18 cellular contexts compared by ENCODE assay signal in the genomic region with DNA sequence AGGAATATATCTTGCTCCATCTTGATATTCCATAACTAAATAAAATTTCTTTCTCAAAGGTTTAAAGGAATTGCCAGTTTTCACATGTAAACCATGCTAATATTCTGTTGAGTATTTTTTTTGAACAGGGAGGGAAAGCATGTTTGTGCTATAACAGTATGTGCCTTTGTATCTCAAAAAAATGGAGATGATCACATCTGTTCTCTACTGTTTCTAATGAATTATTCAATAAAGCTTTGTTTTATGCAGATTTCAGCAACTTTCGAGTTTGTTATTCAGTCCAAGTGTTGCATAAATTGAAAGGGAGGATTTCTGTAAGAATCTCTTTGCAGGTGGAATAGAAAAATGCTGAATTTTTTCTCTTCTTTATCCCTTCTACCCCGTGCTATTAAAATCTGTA. TPM values are rescaled to one million over a fixed set of nuclear protein-coding genes. Genes with fewer than 3 reads are reported as not detected.
DNase-seq lines count a peak whose midpoint lies in the region; ATAC-seq and TF ChIP-seq lines count a peak whose summit lies in the region.
"Had no signal": no experiment of that assay in that cellular context is flagged by ENCODE, and none has a peak within 500 bp of the region (broad histone marks: within the 10 kb centered on the region; RNA-seq: fewer than 3 reads in every experiment).

No MANE protein-coding gene starts in this region.

- peaks cover 24% of the 10 kb centered on the region for H3K36me3 Mint-ChIP-seq in WTC11
- H3K36me3 Mint-ChIP-seq: CD8-positive, alpha-beta T cell; IgD-negative memory B cell had no signal

- POLR2A ChIA-PET in WTC11 (lab: Charles Lee), result no interaction called here

- peak overlapping the region; percentile 10 for H3K27ac ChIP-seq in cingulate gyrus (ENCODE audit: low read depth, low read length)
- H3K27ac ChIP-seq in substantia nigra (ENCODE audit: low read depth, low read length, poor library complexity, severe bottlenecking), result peak overlapping the region; percentile 64
- H3K27ac ChIP-seq: C4-2B had no signal

- no peak for TF ChIP-seq CTCF in WTC11 (IDR thresholded peaks at IDR 0.05)

- ATAC-seq in WTC11 (no peak), HG03280 (IDR thresholded peaks at IDR 0.05; ENCODE audit: unreplicated experiment) (no peak), HG03571 (IDR thresholded peaks at IDR 0.05; ENCODE audit: unreplicated experiment) (no peak), GM21576 (IDR thresholded peaks at IDR 0.05; ENCODE audit: unreplicated experiment) (no peak)
- ATAC-seq: CD8-positive, alpha-beta T cell had no signal

- no peak for DNase-seq in WTC11 (ENCODE audit: low spot score)
- DNase-seq in medulla oblongata (ENCODE audit: extremely low spot score), result peak; percentile 3
- no peak for DNase-seq in substantia nigra (lab: John Stamatoyannopoulos, UW)
- DNase-seq in CD1c-positive myeloid dendritic cell (ENCODE audit: extremely low spot score), result no peak
- DNase-seq: BE2C; CD8-positive, alpha-beta T cell; COR-L47; DMS153; DMS79 treated with DMSO at 0.1 percent for 48 hours; EL; GOT3; H9 had no signal

- no peaks in the 10 kb centered on the region for H3K27me3 Mint-ChIP-seq in WTC11 (ENCODE audit: low read depth)
- H3K27me3 Mint-ChIP-seq: IgD-negative memory B cell had no signal

- peaks cover 11% of the 10 kb centered on the region for H3K4me1 Mint-ChIP-seq in WTC11

- H3K27ac Mint-ChIP-seq in WTC11, result peak overlapping the region; percentile 32; the same call in 1 of the 2 replicates
- H3K27ac Mint-ChIP-seq: CD8-positive, alpha-beta T cell; IgD-negative memory B cell had no signal

- no peak overlapping the region for H3K4me3 Mint-ChIP-seq in WTC11
- H3K4me3 Mint-ChIP-seq: CD8-positive, alpha-beta T cell; H9; IgD-negative memory B cell had no signal

- peaks cover 3% of the 10 kb centered on the region; the same call in 1 of the 2 replicates for H3K9me3 Mint-ChIP-seq in WTC11
- H3K9me3 Mint-ChIP-seq: CD8-positive, alpha-beta T cell; H9; IgD-negative memory B cell had no signal

- CTCF ChIA-PET in WTC11 (lab: Charles Lee), result no interaction called here

TF ChIP-seq in WTC11, 78 proteins besides CTCF, POLR2A, EP300 and RAD21:
- TF ChIP-seq, protein P1, sequence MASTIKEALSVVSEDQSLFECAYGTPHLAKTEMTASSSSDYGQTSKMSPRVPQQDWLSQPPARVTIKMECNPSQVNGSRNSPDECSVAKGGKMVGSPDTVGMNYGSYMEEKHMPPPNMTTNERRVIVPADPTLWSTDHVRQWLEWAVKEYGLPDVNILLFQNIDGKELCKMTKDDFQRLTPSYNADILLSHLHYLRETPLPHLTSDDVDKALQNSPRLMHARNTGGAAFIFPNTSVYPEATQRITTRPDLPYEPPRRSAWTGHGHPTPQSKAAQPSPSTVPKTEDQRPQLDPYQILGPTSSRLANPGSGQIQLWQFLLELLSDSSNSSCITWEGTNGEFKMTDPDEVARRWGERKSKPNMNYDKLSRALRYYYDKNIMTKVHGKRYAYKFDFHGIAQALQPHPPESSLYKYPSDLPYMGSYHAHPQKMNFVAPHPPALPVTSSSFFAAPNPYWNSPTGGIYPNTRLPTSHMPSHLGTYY (CRISPR knock-in tag; IDR thresholded peaks at IDR 0.05), result no peak
- TF ChIP-seq ZNF232 (CRISPR knock-in tag; IDR thresholded peaks at IDR 0.05), result no peak
- TF ChIP-seq NFE2L1 (CRISPR knock-in tag; IDR thresholded peaks at IDR 0.05), result no peak
- no peak for TF ChIP-seq ZNF219 (CRISPR knock-in tag; IDR thresholded peaks at IDR 0.05; ENCODE audit: borderline replicate concordance)
- TF ChIP-seq PRRX2 (CRISPR knock-in tag; IDR thresholded peaks at IDR 0.05), result no peak
- TF ChIP-seq, protein P2, sequence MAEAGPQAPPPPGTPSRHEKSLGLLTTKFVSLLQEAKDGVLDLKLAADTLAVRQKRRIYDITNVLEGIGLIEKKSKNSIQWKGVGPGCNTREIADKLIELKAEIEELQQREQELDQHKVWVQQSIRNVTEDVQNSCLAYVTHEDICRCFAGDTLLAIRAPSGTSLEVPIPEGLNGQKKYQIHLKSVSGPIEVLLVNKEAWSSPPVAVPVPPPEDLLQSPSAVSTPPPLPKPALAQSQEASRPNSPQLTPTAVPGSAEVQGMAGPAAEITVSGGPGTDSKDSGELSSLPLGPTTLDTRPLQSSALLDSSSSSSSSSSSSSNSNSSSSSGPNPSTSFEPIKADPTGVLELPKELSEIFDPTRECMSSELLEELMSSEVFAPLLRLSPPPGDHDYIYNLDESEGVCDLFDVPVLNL (CRISPR knock-in tag; IDR thresholded peaks at IDR 0.05; ENCODE audit: borderline replicate concordance, low read depth), result no peak
- no peak for TF ChIP-seq GABPB1 (CRISPR knock-in tag; IDR thresholded peaks at IDR 0.05)
- TF ChIP-seq JUN (CRISPR knock-in tag; IDR thresholded peaks at IDR 0.05), result no peak
- TF ChIP-seq KAT7 (CRISPR knock-in tag; IDR thresholded peaks at IDR 0.05; ENCODE audit: borderline replicate concordance), result no peak
- TF ChIP-seq, protein P3, sequence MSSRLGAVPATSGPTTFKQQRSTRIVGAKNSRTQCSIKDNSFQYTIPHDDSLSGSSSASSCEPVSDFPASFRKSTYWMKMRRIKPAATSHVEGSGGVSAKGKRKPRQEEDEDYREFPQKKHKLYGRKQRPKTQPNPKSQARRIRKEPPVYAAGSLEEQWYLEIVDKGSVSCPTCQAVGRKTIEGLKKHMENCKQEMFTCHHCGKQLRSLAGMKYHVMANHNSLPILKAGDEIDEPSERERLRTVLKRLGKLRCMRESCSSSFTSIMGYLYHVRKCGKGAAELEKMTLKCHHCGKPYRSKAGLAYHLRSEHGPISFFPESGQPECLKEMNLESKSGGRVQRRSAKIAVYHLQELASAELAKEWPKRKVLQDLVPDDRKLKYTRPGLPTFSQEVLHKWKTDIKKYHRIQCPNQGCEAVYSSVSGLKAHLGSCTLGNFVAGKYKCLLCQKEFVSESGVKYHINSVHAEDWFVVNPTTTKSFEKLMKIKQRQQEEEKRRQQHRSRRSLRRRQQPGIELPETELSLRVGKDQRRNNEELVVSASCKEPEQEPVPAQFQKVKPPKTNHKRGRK (CRISPR knock-in tag; IDR thresholded peaks at IDR 0.05; ENCODE audit: borderline replicate concordance), result no peak
- TF ChIP-seq, protein P4, sequence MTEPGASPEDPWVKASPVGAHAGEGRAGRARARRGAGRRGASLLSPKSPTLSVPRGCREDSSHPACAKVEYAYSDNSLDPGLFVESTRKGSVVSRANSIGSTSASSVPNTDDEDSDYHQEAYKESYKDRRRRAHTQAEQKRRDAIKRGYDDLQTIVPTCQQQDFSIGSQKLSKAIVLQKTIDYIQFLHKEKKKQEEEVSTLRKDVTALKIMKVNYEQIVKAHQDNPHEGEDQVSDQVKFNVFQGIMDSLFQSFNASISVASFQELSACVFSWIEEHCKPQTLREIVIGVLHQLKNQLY (CRISPR knock-in tag; IDR thresholded peaks at IDR 0.05), result no peak
- TF ChIP-seq, protein P5, sequence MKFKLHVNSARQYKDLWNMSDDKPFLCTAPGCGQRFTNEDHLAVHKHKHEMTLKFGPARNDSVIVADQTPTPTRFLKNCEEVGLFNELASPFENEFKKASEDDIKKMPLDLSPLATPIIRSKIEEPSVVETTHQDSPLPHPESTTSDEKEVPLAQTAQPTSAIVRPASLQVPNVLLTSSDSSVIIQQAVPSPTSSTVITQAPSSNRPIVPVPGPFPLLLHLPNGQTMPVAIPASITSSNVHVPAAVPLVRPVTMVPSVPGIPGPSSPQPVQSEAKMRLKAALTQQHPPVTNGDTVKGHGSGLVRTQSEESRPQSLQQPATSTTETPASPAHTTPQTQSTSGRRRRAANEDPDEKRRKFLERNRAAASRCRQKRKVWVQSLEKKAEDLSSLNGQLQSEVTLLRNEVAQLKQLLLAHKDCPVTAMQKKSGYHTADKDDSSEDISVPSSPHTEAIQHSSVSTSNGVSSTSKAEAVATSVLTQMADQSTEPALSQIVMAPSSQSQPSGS (CRISPR knock-in tag; IDR thresholded peaks at IDR 0.05; ENCODE audit: borderline replicate concordance, low read depth), result no peak
- no peak for TF ChIP-seq MXD4 (CRISPR knock-in tag; IDR thresholded peaks at IDR 0.05; ENCODE audit: borderline replicate concordance)
- TF ChIP-seq ZBTB21 (CRISPR knock-in tag; IDR thresholded peaks at IDR 0.05; ENCODE audit: borderline replicate concordance), result no peak
- TF ChIP-seq CREM (CRISPR knock-in tag; IDR thresholded peaks at IDR 0.05), result no peak
- no peak for TF ChIP-seq OVOL2 (CRISPR knock-in tag; IDR thresholded peaks at IDR 0.05; ENCODE audit: borderline replicate concordance)
- no peak for TF ChIP-seq GRHL2 (CRISPR knock-in tag; IDR thresholded peaks at IDR 0.05; ENCODE audit: insufficient replicate concordance, severe bottlenecking)
- no peak for TF ChIP-seq CREB1 (CRISPR knock-in tag; IDR thresholded peaks at IDR 0.05)
- no peak for TF ChIP-seq NR1H2 (CRISPR knock-in tag; IDR thresholded peaks at IDR 0.05)
- TF ChIP-seq, protein P6, sequence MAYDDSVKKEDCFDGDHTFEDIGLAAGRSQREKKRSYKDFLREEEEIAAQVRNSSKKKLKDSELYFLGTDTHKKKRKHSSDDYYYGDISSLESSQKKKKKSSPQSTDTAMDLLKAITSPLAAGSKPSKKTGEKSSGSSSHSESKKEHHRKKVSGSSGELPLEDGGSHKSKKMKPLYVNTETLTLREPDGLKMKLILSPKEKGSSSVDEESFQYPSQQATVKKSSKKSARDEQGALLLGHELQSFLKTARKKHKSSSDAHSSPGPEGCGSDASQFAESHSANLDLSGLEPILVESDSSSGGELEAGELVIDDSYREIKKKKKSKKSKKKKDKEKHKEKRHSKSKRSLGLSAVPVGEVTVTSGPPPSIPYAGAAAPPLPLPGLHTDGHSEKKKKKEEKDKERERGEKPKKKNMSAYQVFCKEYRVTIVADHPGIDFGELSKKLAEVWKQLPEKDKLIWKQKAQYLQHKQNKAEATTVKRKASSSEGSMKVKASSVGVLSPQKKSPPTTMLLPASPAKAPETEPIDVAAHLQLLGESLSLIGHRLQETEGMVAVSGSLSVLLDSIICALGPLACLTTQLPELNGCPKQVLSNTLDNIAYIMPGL (CRISPR knock-in tag; IDR thresholded peaks at IDR 0.05), result no peak

RNA-seq across cellular contexts. Expression of a gene that starts 41.9 kb away (rescaled TPM):
- total RNA-seq in WTC11 (2021), result 9.9 to 13.5 TPM (median 12.0 TPM) in 3 replicates
